1 cellular context compared by ENCODE assay signal in the genomic region with DNA sequence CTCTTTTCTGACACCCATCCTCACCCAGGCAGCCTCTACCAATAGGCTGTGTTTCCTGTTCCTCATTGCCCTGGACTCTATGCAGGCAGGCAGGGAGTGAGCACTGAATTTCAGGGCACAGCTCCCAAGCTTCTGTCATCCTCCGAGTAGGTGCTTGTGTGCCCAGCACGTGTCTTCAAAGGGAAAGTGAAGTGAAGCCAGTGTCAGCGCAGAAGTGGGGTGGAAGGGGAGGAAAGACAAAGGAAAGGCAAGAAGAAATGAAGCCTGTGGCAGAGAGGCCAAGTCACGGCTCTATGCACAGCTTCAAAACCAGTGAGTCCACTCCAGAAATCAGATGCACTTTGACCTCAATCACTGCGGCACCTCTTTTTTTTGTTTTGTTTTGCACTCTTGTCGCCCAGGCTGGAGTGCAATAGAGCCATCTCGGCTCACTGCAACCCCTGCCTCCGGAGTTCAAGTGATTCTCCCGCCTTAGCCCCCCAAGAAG.
TF ChIP-seq lines count a peak whose summit lies in the region.

No MANE protein-coding gene starts in this region.

TF ChIP-seq in HepG2, 621 proteins besides CTCF, POLR2A, EP300 and RAD21 (continued from another document and continues in another):
- TF ChIP-seq ZNF362 (CRISPR knock-in tag; IDR thresholded peaks at IDR 0.05; ENCODE audit: borderline replicate concordance) (peak; percentile 90), HOXA7 (CRISPR knock-in tag; IDR thresholded peaks at IDR 0.05) (no peak), RFXANK (CRISPR knock-in tag; IDR thresholded peaks at IDR 0.05) (no peak), ZHX1 (CRISPR knock-in tag; IDR thresholded peaks at IDR 0.05; ENCODE audit: low read depth) (no peak), ZBTB7A (CRISPR knock-in tag; IDR thresholded peaks at IDR 0.05) (no peak), ZNF280B (CRISPR knock-in tag; IDR thresholded peaks at IDR 0.05; ENCODE audit: borderline replicate concordance) (no peak), PRPF4 (IDR thresholded peaks at IDR 0.05; ENCODE audit: low read depth, low read length, poor library complexity, severe bottlenecking) (no peak), TRIM22 (IDR thresholded peaks at IDR 0.05) (no peak), DR1 (CRISPR knock-in tag; IDR thresholded peaks at IDR 0.05) (no peak), GTF3A (CRISPR knock-in tag; conservative IDR thresholded peaks at IDR 0.05) (no peak), TRAFD1 (CRISPR knock-in tag; IDR thresholded peaks at IDR 0.05; ENCODE audit: borderline replicate concordance) (no peak), GATAD2A (CRISPR knock-in tag; IDR thresholded peaks at IDR 0.05) (0 out of 2 replicates have a peak, but pooled peaks have one; percentile 22), BCL3 (CRISPR knock-in tag; IDR thresholded peaks at IDR 0.05) (no peak), TAF15 (IDR thresholded peaks at IDR 0.05; ENCODE audit: low read depth, low read length, poor library complexity, severe bottlenecking) (no peak), PHF5A (CRISPR knock-in tag; IDR thresholded peaks at IDR 0.05; ENCODE audit: low read depth, unreplicated experiment) (no peak), ZKSCAN5 (CRISPR knock-in tag; IDR thresholded peaks at IDR 0.05) (no peak), SCMH1 (CRISPR knock-in tag; IDR thresholded peaks at IDR 0.05; ENCODE audit: borderline replicate concordance) (no peak), NR0B2 (CRISPR knock-in tag; IDR thresholded peaks at IDR 0.05) (0 out of 2 replicates have a peak, but pooled peaks have one; percentile 23), SMYD3 (CRISPR knock-in tag; IDR thresholded peaks at IDR 0.05) (no peak), ZBTB1 (CRISPR knock-in tag; IDR thresholded peaks at IDR 0.05; ENCODE audit: borderline replicate concordance) (no peak), ZKSCAN1 (IDR thresholded peaks at IDR 0.05; ENCODE audit: low read length) (no peak), ZNF136 (CRISPR knock-in tag; IDR thresholded peaks at IDR 0.05; ENCODE audit: low read depth) (no peak), TCF12 (IDR thresholded peaks at IDR 0.05) (no peak), TCF12 (CRISPR knock-in tag; IDR thresholded peaks at IDR 0.05) (no peak), ZNF607 (CRISPR knock-in tag; IDR thresholded peaks at IDR 0.05; ENCODE audit: borderline replicate concordance) (no peak), YEATS2 (CRISPR knock-in tag; IDR thresholded peaks at IDR 0.05; ENCODE audit: borderline replicate concordance) (no peak), SPEN (CRISPR knock-in tag; IDR thresholded peaks at IDR 0.05; ENCODE audit: low read depth) (no peak), BORCS8-MEF2B (CRISPR knock-in tag; IDR thresholded peaks at IDR 0.05) (no peak; the same call in 1 of the 2 replicates), KAT7 (CRISPR knock-in tag; IDR thresholded peaks at IDR 0.05; ENCODE audit: borderline replicate concordance) (no peak)
- TF ChIP-seq, protein P1, sequence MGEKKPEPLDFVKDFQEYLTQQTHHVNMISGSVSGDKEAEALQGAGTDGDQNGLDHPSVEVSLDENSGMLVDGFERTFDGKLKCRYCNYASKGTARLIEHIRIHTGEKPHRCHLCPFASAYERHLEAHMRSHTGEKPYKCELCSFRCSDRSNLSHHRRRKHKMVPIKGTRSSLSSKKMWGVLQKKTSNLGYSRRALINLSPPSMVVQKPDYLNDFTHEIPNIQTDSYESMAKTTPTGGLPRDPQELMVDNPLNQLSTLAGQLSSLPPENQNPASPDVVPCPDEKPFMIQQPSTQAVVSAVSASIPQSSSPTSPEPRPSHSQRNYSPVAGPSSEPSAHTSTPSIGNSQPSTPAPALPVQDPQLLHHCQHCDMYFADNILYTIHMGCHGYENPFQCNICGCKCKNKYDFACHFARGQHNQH (CRISPR knock-in tag; IDR thresholded peaks at IDR 0.05), result no peak
- TF ChIP-seq, protein P2, sequence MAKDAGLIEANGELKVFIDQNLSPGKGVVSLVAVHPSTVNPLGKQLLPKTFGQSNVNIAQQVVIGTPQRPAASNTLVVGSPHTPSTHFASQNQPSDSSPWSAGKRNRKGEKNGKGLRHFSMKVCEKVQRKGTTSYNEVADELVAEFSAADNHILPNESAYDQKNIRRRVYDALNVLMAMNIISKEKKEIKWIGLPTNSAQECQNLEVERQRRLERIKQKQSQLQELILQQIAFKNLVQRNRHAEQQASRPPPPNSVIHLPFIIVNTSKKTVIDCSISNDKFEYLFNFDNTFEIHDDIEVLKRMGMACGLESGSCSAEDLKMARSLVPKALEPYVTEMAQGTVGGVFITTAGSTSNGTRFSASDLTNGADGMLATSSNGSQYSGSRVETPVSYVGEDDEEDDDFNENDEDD (CRISPR knock-in tag; IDR thresholded peaks at IDR 0.05; ENCODE audit: borderline replicate concordance), result no peak
- TF ChIP-seq, protein P3, sequence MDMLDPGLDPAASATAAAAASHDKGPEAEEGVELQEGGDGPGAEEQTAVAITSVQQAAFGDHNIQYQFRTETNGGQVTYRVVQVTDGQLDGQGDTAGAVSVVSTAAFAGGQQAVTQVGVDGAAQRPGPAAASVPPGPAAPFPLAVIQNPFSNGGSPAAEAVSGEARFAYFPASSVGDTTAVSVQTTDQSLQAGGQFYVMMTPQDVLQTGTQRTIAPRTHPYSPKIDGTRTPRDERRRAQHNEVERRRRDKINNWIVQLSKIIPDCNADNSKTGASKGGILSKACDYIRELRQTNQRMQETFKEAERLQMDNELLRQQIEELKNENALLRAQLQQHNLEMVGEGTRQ (IDR thresholded peaks at IDR 0.05; ENCODE audit: low read depth, low read length), result no peak
- TF ChIP-seq, protein P3 (CRISPR knock-in tag; IDR thresholded peaks at IDR 0.05; ENCODE audit: borderline replicate concordance), result no peak
- TF ChIP-seq, protein P4, sequence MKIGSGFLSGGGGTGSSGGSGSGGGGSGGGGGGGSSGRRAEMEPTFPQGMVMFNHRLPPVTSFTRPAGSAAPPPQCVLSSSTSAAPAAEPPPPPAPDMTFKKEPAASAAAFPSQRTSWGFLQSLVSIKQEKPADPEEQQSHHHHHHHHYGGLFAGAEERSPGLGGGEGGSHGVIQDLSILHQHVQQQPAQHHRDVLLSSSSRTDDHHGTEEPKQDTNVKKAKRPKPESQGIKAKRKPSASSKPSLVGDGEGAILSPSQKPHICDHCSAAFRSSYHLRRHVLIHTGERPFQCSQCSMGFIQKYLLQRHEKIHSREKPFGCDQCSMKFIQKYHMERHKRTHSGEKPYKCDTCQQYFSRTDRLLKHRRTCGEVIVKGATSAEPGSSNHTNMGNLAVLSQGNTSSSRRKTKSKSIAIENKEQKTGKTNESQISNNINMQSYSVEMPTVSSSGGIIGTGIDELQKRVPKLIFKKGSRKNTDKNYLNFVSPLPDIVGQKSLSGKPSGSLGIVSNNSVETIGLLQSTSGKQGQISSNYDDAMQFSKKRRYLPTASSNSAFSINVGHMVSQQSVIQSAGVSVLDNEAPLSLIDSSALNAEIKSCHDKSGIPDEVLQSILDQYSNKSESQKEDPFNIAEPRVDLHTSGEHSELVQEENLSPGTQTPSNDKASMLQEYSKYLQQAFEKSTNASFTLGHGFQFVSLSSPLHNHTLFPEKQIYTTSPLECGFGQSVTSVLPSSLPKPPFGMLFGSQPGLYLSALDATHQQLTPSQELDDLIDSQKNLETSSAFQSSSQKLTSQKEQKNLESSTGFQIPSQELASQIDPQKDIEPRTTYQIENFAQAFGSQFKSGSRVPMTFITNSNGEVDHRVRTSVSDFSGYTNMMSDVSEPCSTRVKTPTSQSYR (CRISPR knock-in tag; IDR thresholded peaks at IDR 0.05; ENCODE audit: borderline replicate concordance), result no peak
